ENCODE assay signal across 8 cellular contexts in the genomic region with DNA sequence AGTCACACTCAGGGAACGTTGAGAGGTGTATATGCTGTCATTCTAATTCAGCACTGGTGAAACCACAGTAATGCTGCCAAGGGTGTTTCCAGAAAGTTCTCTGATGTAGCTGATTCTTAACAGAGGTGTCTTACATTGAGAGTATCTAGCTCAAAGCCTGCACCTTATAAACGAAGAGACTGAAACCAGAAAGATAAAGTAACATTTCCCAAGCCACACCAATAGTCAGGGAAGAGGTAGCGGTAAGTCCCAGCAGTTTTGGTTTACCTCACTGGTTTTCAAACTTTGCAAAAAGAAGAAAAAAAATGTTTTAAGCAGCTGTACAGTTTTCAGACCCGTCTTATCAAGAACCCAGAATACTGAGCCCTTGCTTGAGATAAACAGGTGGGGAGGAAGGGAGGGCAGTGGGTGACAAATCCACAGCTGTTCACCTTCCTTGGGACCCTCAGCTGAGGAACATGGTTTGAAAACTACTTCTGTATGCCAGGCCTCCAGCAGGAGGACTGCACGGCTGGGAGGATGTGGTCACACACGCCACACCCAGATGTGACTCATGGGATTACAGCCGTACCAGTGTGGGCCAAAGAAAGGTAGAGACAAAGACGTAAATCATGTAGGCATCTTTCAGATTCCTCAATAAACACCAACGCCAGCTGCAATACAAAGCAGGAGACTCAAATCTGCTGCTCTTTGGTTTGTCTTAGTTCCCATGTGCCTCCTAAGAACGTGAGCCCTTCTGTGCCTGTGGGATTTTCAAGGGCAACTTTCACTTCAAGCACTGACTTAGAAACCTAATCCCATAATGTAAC.
A peak's percentile ranks its signal among the peaks of the same experiment; 100 is the strongest.
DNase-seq lines count a peak whose midpoint lies in the region; ATAC-seq, FAIRE-seq and TF ChIP-seq lines count a peak whose summit lies in the region.

No MANE protein-coding gene starts in this region.

- H4K20me1 ChIP-seq in PC-9 (ENCODE audit: insufficient read depth), result no peaks in the 10 kb centered on the region

- peaks cover 58% of the 10 kb centered on the region for H3K4me1 ChIP-seq in PC-9 (replicated peaks; ENCODE audit: insufficient read depth)
- peaks cover 5 to 14% of the 10 kb centered on the region in 2 donors for H3K4me1 ChIP-seq in small intestine (ENCODE audit: control insufficient read depth in 2 of 2, insufficient read depth in 1 of 2, low read depth in 1 of 2, low read length in 1 of 2)

- peak overlapping the region; percentile 8; the same call in 1 of the 2 replicates for H2AFZ ChIP-seq in PC-9

- no peaks in the 10 kb centered on the region for H3K27me3 ChIP-seq in PC-9 (ENCODE audit: insufficient read depth, low read depth)
- no peaks in the 10 kb centered on the region for H3K27me3 ChIP-seq in small intestine (ENCODE audit: control insufficient read depth in 2 of 2, insufficient read depth in 2 of 2, low read length in 2 of 2)

- no peaks in the 10 kb centered on the region for H3K9me3 ChIP-seq in PC-9 (ENCODE audit: insufficient read depth, low read depth)
- no peaks in the 10 kb centered on the region for H3K9me3 ChIP-seq in small intestine (ENCODE audit: control insufficient read depth, low read depth)

- H3K4me2 ChIP-seq in PC-9, result peak overlapping the region; percentile 73

- H3K36me3 ChIP-seq in PC-9 (ENCODE audit: low read depth) (no peaks in the 10 kb centered on the region; the same call in none of the 2 replicates), small intestine (ENCODE audit: control insufficient read depth in 2 of 2, insufficient read depth in 2 of 2, low read length in 2 of 2) (no peaks in the 10 kb centered on the region)

- H3K4me3 ChIP-seq in PC-9 (peak overlapping the region; percentile 16; the same call in 1 of the 2 replicates), fibroblast of villous mesenchyme (ENCODE audit: low read depth, low read length) (peak overlapping the region; percentile 15), small intestine (ENCODE audit: low read depth in 1 of 2, low read length in 2 of 2) (no peak overlapping the region)

- H3F3A ChIP-seq in PC-9 (ENCODE audit: insufficient read depth, low read depth), result peaks cover 56% of the 10 kb centered on the region

- peaks cover 13 to 23% of the 10 kb centered on the region in 2 donors for H3K36me3 Mint-ChIP-seq in activated T-cell treated with anti-CD3 and anti-CD28 coated beads, Interleukin-2, amount 50 U/mL, for 72 hours (ENCODE audit: insufficient read depth in 2 of 2)

- H3K27ac ChIP-seq in PC-9, result peak overlapping the region; percentile 97
- peak overlapping the region; percentile 79 to 83 for H3K27ac ChIP-seq in small intestine (ENCODE audit: low read depth in 1 of 2, low read length in 1 of 2)

- DNase-seq in AG08396 (ENCODE audit: low spot score), result peak; percentile 77
- DNase-seq in PC-9, result peak; percentile 90 to 99
- DNase-seq in activated T-cell treated with anti-CD3 and anti-CD28 coated beads, Interleukin-2, amount 50 U/mL, for 72 hours, result peak; percentile 82 to 88
- DNase-seq in fibroblast of villous mesenchyme (ENCODE audit: low read depth), result peak; percentile 97
- peak; percentile 94 for DNase-seq in small intestine
- DNase-seq in superior temporal gyrus (ENCODE audit: extremely low spot score), result no peak

- ATAC-seq in GM18870 (IDR thresholded peaks at IDR 0.05; ENCODE audit: unreplicated experiment) (peak; percentile 72), HG03095 (IDR thresholded peaks at IDR 0.05; ENCODE audit: unreplicated experiment) (peak; percentile 81)
- peak; percentile 90 to 92 for ATAC-seq in activated T-cell treated with anti-CD3 and anti-CD28 coated beads, Interleukin-2, amount 50 U/mL, for 72 hours (replicated peaks in 1 of 2)

- H3K4me1 Mint-ChIP-seq in activated T-cell treated with anti-CD3 and anti-CD28 coated beads, Interleukin-2, amount 50 U/mL, for 72 hours (ENCODE audit: low read depth), result peaks cover 36% of the 10 kb centered on the region

- intact Hi-C loops in PC-9 (cut with micrococcal nuclease; ENCODE audit: unreplicated experiment), result loop anchor here (1.0 to 2.0 kb wide), 4 partner anchors 86 to 207 kb away; a partner anchor contains a TSS

- peak overlapping the region; percentile 93 for H3K27ac Mint-ChIP-seq in activated T-cell treated with anti-CD3 and anti-CD28 coated beads, Interleukin-2, amount 50 U/mL, for 72 hours

- H3K9me3 Mint-ChIP-seq in activated T-cell treated with anti-CD3 and anti-CD28 coated beads, Interleukin-2, amount 50 U/mL, for 72 hours, result no peaks in the 10 kb centered on the region

- WGBS in small intestine, 3 donors, result 15 to 34% (median 17%) methylated on average over 10 of the region's 10 CpGs

- CTCF ChIA-PET in PC-9 (lab: Charles Lee), result interaction anchor here (0.6 to 2.8 kb wide), 8 partner anchors 9 to 272 kb away, joined by 3 to 15 read pairs (median 6); no protein-coding TSS in a partner anchor

- peak overlapping the region; percentile 68 to 76 for H3K4me3 Mint-ChIP-seq in activated T-cell treated with anti-CD3 and anti-CD28 coated beads, Interleukin-2, amount 50 U/mL, for 72 hours

- H3K27me3 Mint-ChIP-seq in activated T-cell treated with anti-CD3 and anti-CD28 coated beads, Interleukin-2, amount 50 U/mL, for 72 hours (ENCODE audit: low read depth), result no peaks in the 10 kb centered on the region

- TSS peak; percentile 75 for BruUV-seq in PC-9 (replicated peaks; lab: Mats Ljungman, UMichigan)

- no peaks in the 10 kb centered on the region for H3K9me2 ChIP-seq in PC-9 (ENCODE audit: insufficient read depth)

- H3K79me2 ChIP-seq in PC-9 (ENCODE audit: low read depth), result 0 out of 2 replicates have a peak, but pooled peaks cover 5% of the 10 kb centered on the region

- POLR2A ChIA-PET in PC-9 (lab: Charles Lee; ENCODE audit: unreplicated experiment), result interaction anchor here (0.6 to 1.5 kb wide), 7 partner anchors 158 to 1707 kb away, joined by 3 to 9 read pairs (median 4); a partner anchor contains a TSS

- FAIRE-seq in small intestine (lab: Jason Lieb, UNC), result no peak

- TF ChIP-seq CTCF in PC-9 (conservative IDR thresholded peaks at IDR 0.05) (peak; percentile 56; the same call in 1 of the 2 replicates), fibroblast of villous mesenchyme (IDR thresholded peaks at IDR 0.05; ENCODE audit: insufficient read depth, low read depth, low read length) (peak; percentile 44)

Comparison
In these comparisons a context has a peak if more than half of its experiments do, and no peak if none do; other contexts are left out.
1. H3K4me3 ChIP-seq: peak in PC-9 (single experiment) and fibroblast of villous mesenchyme (single experiment); none in small intestine (0 of 2).
2. Peak in every context shown above with its lines, with median percentiles within 50 percentile points of each other: ATAC-seq.